27 cellular contexts compared by ENCODE assay signal in the genomic region with DNA sequence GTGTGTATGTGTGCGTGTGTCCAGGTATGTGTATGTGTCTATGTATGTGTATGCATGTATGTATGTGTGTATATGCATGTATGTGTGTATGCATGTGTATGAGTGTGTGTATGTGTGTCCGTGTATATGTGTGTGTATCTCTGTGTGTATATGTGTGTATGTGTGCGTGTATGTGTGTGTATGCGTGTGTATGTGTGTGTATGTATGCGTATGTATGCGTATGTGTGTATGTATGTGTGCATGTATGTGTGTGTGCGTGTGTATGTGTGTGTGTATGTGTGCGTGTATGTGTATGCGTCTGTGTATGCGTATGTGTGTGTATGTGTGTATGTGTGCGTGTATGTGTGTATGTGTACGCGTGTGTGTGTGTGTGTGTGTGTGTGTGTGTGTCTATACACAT. TPM values are rescaled to one million over a fixed set of nuclear protein-coding genes. Genes with fewer than 3 reads are reported as not detected.
DNase-seq lines count a peak whose midpoint lies in the region; ATAC-seq and TF ChIP-seq lines count a peak whose summit lies in the region.
"Had no signal": no experiment of that assay in that cellular context is flagged by ENCODE, and none has a peak within 500 bp of the region (broad histone marks: within the 10 kb centered on the region; RNA-seq: fewer than 3 reads in every experiment).

No MANE protein-coding gene starts in this region.

- H4K20me1 ChIP-seq in BLaER1, result peaks cover 21% of the 10 kb centered on the region; the same call in 1 of the 2 replicates

- DNase-seq in CD4-positive, alpha-beta T cell, result no peak
- no peak for DNase-seq in naive B cell
- no peak for DNase-seq in heart right ventricle
- no peak for DNase-seq in SK-N-DZ (ENCODE audit: low spot score)
- DNase-seq in head of caudate nucleus, result no peak
- DNase-seq in nucleus accumbens (lab: John Stamatoyannopoulos, UW), result no peak
- DNase-seq: activated CD4-positive, CD25-positive, alpha-beta regulatory T cell treated with anti-CD3 and anti-CD28 coated beads, Interleukin-2, amount 50 U/mL, for 72 hours; activated naive CD4-positive, alpha-beta T cell treated with Interleukin-2 at 50 U/mL for 16 hours; activated T-cell treated with anti-CD3 and anti-CD28 coated beads, Interleukin-2, amount 50 U/mL, for 72 hours; colonic mucosa; effector CD8-positive, alpha-beta T cell; glutamatergic neuron; midbrain; NCI-H1436; NCI-H2081 treated with DMSO at 0.1 percent for 48 hours; NCI-H345; nephron progenitor cell; posterior cingulate gyrus; right cardiac atrium; spleen; stimulated activated CD4-positive, alpha-beta T cell treated with anti-CD3 and anti-CD28 coated beads, Interleukin-4, amount 100 ng/mL, for 1 hour; testis had no signal

- no peak overlapping the region for H3K9ac ChIP-seq in BLaER1
- H3K9ac ChIP-seq: KMS-11 had no signal

- peaks cover 90% of the 10 kb centered on the region for H3K4me1 Mint-ChIP-seq in CD4-positive, alpha-beta T cell (ENCODE audit: low read depth)
- peaks cover 82 to 97% (median 96%) of the 10 kb centered on the region in 3 donors for H3K4me1 Mint-ChIP-seq in naive B cell

- H3K4me1 ChIP-seq in BLaER1 (peaks cover 99% of the 10 kb centered on the region), heart right ventricle (peaks cover 0 to 79% (median 16%) of the 10 kb centered on the region in 9 donors)
- H3K4me1 ChIP-seq: colonic mucosa had no signal

- H3K9me3 ChIP-seq in BLaER1 (no peaks in the 10 kb centered on the region), KOPT-K1 (ENCODE audit: insufficient read depth, low read length, poor library complexity, severe bottlenecking) (no peaks in the 10 kb centered on the region), heart right ventricle (no peaks in the 10 kb centered on the region)
- H3K9me3 ChIP-seq in CD4-positive, alpha-beta T cell (ENCODE audit: control insufficient read depth, low read length), result no peaks in the 10 kb centered on the region
- H3K9me3 ChIP-seq: colonic mucosa, spleen, testis, vagina had no signal

- WGBS in heart right ventricle, 2 donors, result 91 to 94% methylated on average over 13 of the region's 13 CpGs

- H3K4me2 ChIP-seq in BLaER1, result peak overlapping the region; percentile 91
- H3K4me2 ChIP-seq: KMS-11 had no signal

- H3K27me3 ChIP-seq in BLaER1 (no peaks in the 10 kb centered on the region), heart right ventricle (no peaks in the 10 kb centered on the region)
- no peaks in the 10 kb centered on the region for H3K27me3 ChIP-seq in CD4-positive, alpha-beta T cell (ENCODE audit: control insufficient read depth, insufficient read depth, low read length)
- H3K27me3 ChIP-seq: colonic mucosa, spleen, testis, vagina had no signal

- no peaks in the 10 kb centered on the region for H3K9me3 Mint-ChIP-seq in CD4-positive, alpha-beta T cell
- no peaks in the 10 kb centered on the region for H3K9me3 Mint-ChIP-seq in naive B cell
- H3K9me3 Mint-ChIP-seq: activated T-cell treated with anti-CD3 and anti-CD28 coated beads, Interleukin-2, amount 50 U/mL, for 72 hours; nephron progenitor cell had no signal

- peak overlapping the region; percentile 30 for H3K4me3 Mint-ChIP-seq in CD4-positive, alpha-beta T cell
- H3K4me3 Mint-ChIP-seq in naive B cell, result peak overlapping the region in 3 of 8 donors; percentile 13 to 59 (median 25)
- H3K4me3 Mint-ChIP-seq: activated T-cell treated with anti-CD3 and anti-CD28 coated beads, Interleukin-2, amount 50 U/mL, for 72 hours; CD14-positive monocyte; nephron progenitor cell had no signal

- peaks cover 22% of the 10 kb centered on the region for H3K36me3 ChIP-seq in BLaER1
- H3K36me3 ChIP-seq in KOPT-K1 (ENCODE audit: insufficient read depth, low read length), result peaks cover 53% of the 10 kb centered on the region
- peaks cover 0 to under 1% (median 0%) of the 10 kb centered on the region in 9 donors for H3K36me3 ChIP-seq in heart right ventricle
- H3K36me3 ChIP-seq: colonic mucosa, spleen, vagina had no signal

- H3K27ac ChIP-seq in BLaER1 (peak overlapping the region; percentile 91; the same call in 1 of the 2 replicates), KOPT-K1 (ENCODE audit: low read depth, low read length, poor library complexity, severe bottlenecking) (peak overlapping the region; percentile 99), heart right ventricle (no peak overlapping the region)
- no peak overlapping the region for H3K27ac ChIP-seq in CD4-positive, alpha-beta T cell (ENCODE audit: low read depth, low read length)
- H3K27ac ChIP-seq: colonic mucosa, KMS-11, spleen, testis, vagina had no signal

- no peak overlapping the region for H3K4me3 ChIP-seq in BLaER1
- H3K4me3 ChIP-seq in heart right ventricle, result no peak overlapping the region
- H3K4me3 ChIP-seq: colonic mucosa, spleen, testis, vagina had no signal

- H3K27ac Mint-ChIP-seq in CD4-positive, alpha-beta T cell, result peak overlapping the region; percentile 76
- peak overlapping the region in 5 of 6 donors; percentile 53 to 81 (median 76) for H3K27ac Mint-ChIP-seq in naive B cell
- H3K27ac Mint-ChIP-seq: activated T-cell treated with anti-CD3 and anti-CD28 coated beads, Interleukin-2, amount 50 U/mL, for 72 hours; nephron progenitor cell had no signal

- H3K27me3 Mint-ChIP-seq in CD4-positive, alpha-beta T cell, result no peaks in the 10 kb centered on the region
- no peaks in the 10 kb centered on the region for H3K27me3 Mint-ChIP-seq in naive B cell

- peaks cover 9% of the 10 kb centered on the region for H3K36me3 Mint-ChIP-seq in CD4-positive, alpha-beta T cell (ENCODE audit: low read depth)
- H3K36me3 Mint-ChIP-seq in naive B cell, result peaks cover 17 to 18% of the 10 kb centered on the region in 2 donors

- CTCF ChIA-PET in CD4-positive, alpha-beta T cell (lab: Charles Lee), result no interaction called here

- intact Hi-C loops in CD4-positive, alpha-beta T cell (cut with DNase I, micrococcal nuclease), result no loop called here
- intact Hi-C loops in heart right ventricle (cut with DNase I) (no loop called here), head of caudate nucleus (cut with DNase I) (no loop called here)

- no peak for ATAC-seq in CD4-positive, alpha-beta T cell (ENCODE audit: poor library complexity)
- ATAC-seq in naive B cell (ENCODE audit: low read depth in 2 of 2) (no peak), heart right ventricle (no peak)
- ATAC-seq: activated T-cell treated with anti-CD3 and anti-CD28 coated beads, Interleukin-2, amount 50 U/mL, for 72 hours; right cardiac atrium had no signal

- no peak for TF ChIP-seq CTCF in CD4-positive, alpha-beta T cell (IDR thresholded peaks at IDR 0.05)
- no peak for TF ChIP-seq CTCF in heart right ventricle (IDR thresholded peaks at IDR 0.05)

- POLR2A ChIA-PET in CD4-positive, alpha-beta T cell (lab: Charles Lee), result interaction anchor here (1.5 to 3.0 kb wide), 2 partner anchors 10 to 12 kb away, joined by 3 to 15 read pairs; no protein-coding TSS in a partner anchor

RNA-seq across cellular contexts. Expression of a gene that starts 31.6 kb away (rescaled TPM):
- total RNA-seq in CD4-positive, alpha-beta T cell, result 10 to 100 TPM; 53.4 to 53.6 TPM
- polyA plus RNA-seq in naive B cell (ENCODE audit: low read depth in 6 of 6), result 10 to 100 TPM; 39.8 to 63.6 (median 58.6) TPM
- 10 to 100 TPM in 2 of 10 donors, 1 to 10 TPM in 8; 2.7 to 12.7 (median 4.5) TPM for total RNA-seq in heart right ventricle
- polyA plus RNA-seq in heart right ventricle, result 1 to 10 TPM; 1.1 to 1.2 TPM
- polyA plus RNA-seq in SK-N-DZ (2014; cell fraction: cytosol; rRNA removed), result 6.9 and 7.2 TPM in 2 replicates
- polyA plus RNA-seq in SK-N-DZ (2014; cell fraction: nucleus; rRNA removed), result 2.9 and 7.1 TPM in 2 replicates

Comparison
In these comparisons a context has a peak if more than half of its experiments do, and no peak if none do; other contexts are left out.
1. H3K27ac ChIP-seq: peak in BLaER1 (single experiment) and KOPT-K1 (single experiment); none in CD4-positive, alpha-beta T cell (single experiment) and heart right ventricle (0 of 10).